8 cellular contexts compared by ENCODE assay signal in the genomic region with DNA sequence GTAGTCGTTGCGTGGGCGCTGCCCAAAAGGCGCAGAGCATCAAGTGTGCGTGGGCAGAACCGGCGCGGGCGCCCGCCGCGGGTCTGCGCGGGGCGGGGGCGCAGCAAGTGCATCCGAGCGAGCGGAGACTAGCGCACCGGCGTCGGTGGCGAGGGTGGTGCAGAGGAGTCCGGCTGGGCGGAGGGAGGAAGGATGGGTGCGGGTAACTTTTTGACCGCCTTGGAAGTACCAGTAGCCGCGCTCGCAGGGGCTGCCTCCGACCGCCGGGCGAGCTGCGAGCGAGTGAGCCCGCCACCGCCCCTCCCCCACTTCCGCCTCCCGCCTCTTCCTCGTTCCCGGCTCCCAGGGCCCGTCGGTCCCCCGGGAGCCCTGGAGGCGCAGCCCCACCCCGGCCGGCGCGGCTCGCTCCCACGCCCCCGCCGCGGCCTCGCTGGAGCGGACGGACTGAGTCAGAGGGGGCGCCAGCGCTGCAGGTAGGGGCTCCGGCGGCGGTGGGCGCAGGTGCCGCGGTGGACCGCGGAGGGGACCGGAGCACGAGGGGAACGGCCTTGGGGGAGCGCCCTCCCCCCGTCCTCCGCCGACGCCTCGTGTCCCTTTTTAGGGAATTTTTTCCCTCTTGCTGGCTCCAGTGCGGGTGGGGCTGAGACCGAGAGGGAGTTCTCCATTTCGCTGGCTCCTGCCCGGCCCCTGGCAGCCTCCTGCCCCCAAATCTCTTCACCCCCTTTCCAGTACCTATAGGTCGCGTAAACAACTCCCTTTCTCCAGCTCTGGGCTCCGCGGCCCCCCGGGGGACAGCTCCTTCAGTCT. TPM values are rescaled to one million over a fixed set of nuclear protein-coding genes. Genes with fewer than 3 reads are reported as not detected.
DNase-seq lines count a peak whose midpoint lies in the region; ATAC-seq and TF ChIP-seq lines count a peak whose summit lies in the region.

No MANE protein-coding gene starts in this region.

- peaks cover 43% of the 10 kb centered on the region for H3K4me1 ChIP-seq in mucosa of descending colon (ENCODE audit: low read depth)

- intact Hi-C loops in mucosa of descending colon (cut with DNase I, micrococcal nuclease): no loop called here

- H3K9me3 ChIP-seq in mucosa of descending colon: no peaks in the 10 kb centered on the region

- TF ChIP-seq CTCF in GM12864 (IDR thresholded peaks at IDR 0.05; ENCODE audit: low read depth, low read length, missing control alignments) (no peak), epithelial cell of proximal tubule (conservative IDR thresholded peaks at IDR 0.05; ENCODE audit: low read depth, low read length) (no peak), mucosa of descending colon (IDR thresholded peaks at IDR 0.05) (no peak)

- no peaks in the 10 kb centered on the region for H3K36me3 ChIP-seq in mucosa of descending colon (ENCODE audit: low read depth)

- H3K4me3 ChIP-seq in GM12864 (ENCODE audit: low read depth, low read length) (peak overlapping the region; percentile 34), epithelial cell of proximal tubule (ENCODE audit: low read depth, low read length) (peak overlapping the region; percentile 86), mucosa of descending colon (peak overlapping the region; percentile 75)

- ATAC-seq in mucosa of descending colon (peak; percentile 83), HG03342 (IDR thresholded peaks at IDR 0.05; ENCODE audit: unreplicated experiment) (no peak), GM18498 (IDR thresholded peaks at IDR 0.05; ENCODE audit: unreplicated experiment) (no peak)

- DNase-seq in GM12864 (ENCODE audit: low read depth) (no peak), NCI-H526 (lab: John Stamatoyannopoulos, UW) (peak; percentile 52 to 94), activated T-cell treated with anti-CD3 and anti-CD28 coated beads for 1 hour (ENCODE audit: low read depth) (peak; percentile 26), epithelial cell of proximal tubule (ENCODE audit: low read depth) (no peak), mucosa of descending colon (peak; percentile 85 to 90 (median 89))
- peak; percentile 38 for DNase-seq in stimulated activated naive CD4-positive, alpha-beta T cell treated with Interleukin-2 at 50 U/mL for 16 hours (lab: John Stamatoyannopoulos, UW)

RNA-seq across cellular contexts. Expression of a gene that starts 1.6 kb away (rescaled TPM):
- total RNA-seq in epithelial cell of proximal tubule (49.6 and 55.2 TPM in 2 replicates), mucosa of descending colon (100 to 1,000 TPM; 108 to 125 (median 124) TPM)

RNA-seq across cellular contexts. Expression of a gene that starts 9.5 kb away (rescaled TPM):
- total RNA-seq in epithelial cell of proximal tubule: 59.9 and 71.0 TPM in 2 replicates
- 100 to 1,000 TPM in 2 of 3 donors, 10 to 100 TPM in 1; 92.1 to 137 (median 124) TPM for total RNA-seq in mucosa of descending colon

RNA-seq across cellular contexts. Expression of a gene that starts 28.3 kb away (rescaled TPM):
- total RNA-seq in epithelial cell of proximal tubule: not detected in 2 replicates
- 1 to 10 TPM; 1.4 to 2.1 (median 1.6) TPM for total RNA-seq in mucosa of descending colon

RNA-seq across cellular contexts. Expression of a gene that starts 43.5 kb away (rescaled TPM):
- total RNA-seq in epithelial cell of proximal tubule (22.6 and 30.3 TPM in 2 replicates), mucosa of descending colon (10 to 100 TPM; 37.2 to 41.7 (median 39.9) TPM)

RNA-seq across cellular contexts. Expression of a gene that starts 58.2 kb away (rescaled TPM):
- 153 and 239 TPM in 2 replicates for total RNA-seq in epithelial cell of proximal tubule
- total RNA-seq in mucosa of descending colon: 100 to 1,000 TPM; 114 to 145 (median 122) TPM

Comparison
In these comparisons a context has a peak if more than half of its experiments do, and no peak if none do; other contexts are left out.
1. DNase-seq: peak in NCI-H526 (2 of 2), activated T-cell treated with anti-CD3 and anti-CD28 coated beads for 1 hour (single experiment), mucosa of descending colon (3 of 3) and stimulated activated naive CD4-positive, alpha-beta T cell treated with Interleukin-2 at 50 U/mL for 16 hours (single experiment); none in GM12864 (single experiment) and epithelial cell of proximal tubule (single experiment).
2. H3K4me3 ChIP-seq: peak in every context shown above with its lines; median percentile 86 in epithelial cell of proximal tubule; 75 in mucosa of descending colon; 34 in GM12864.